Comparison of ENCODE assay signal across 20 cellular contexts in genomic region chr7:69659964-69660363, GRCh38.
DNase-seq lines count a peak whose midpoint lies in the region; ATAC-seq and TF ChIP-seq lines count a peak whose summit lies in the region.
"Had no signal": no experiment of that assay in that cellular context is flagged by ENCODE, and none has a peak within 500 bp of the region (broad histone marks: within the 10 kb centered on the region; RNA-seq: fewer than 3 reads in every experiment).

No MANE protein-coding gene starts in this region.

- peaks cover 54% of the 10 kb centered on the region for H3K4me1 Mint-ChIP-seq in GM23338
- H3K4me1 Mint-ChIP-seq in endodermal cell = peaks cover 73% of the 10 kb centered on the region

- H3K9me3 ChIP-seq in SK-N-MC (ENCODE audit: low read depth, low read length) = no peaks in the 10 kb centered on the region
- H3K9me3 ChIP-seq in endodermal cell (ENCODE audit: control insufficient read depth, low read length) = no peaks in the 10 kb centered on the region
- H3K9me3 ChIP-seq: thyroid gland had no signal

- H3K9me3 Mint-ChIP-seq in GM23338 = no peaks in the 10 kb centered on the region
- H3K9me3 Mint-ChIP-seq in endodermal cell = no peaks in the 10 kb centered on the region
- H3K9me3 Mint-ChIP-seq: immature natural killer cell had no signal

- no peaks in the 10 kb centered on the region for H4K20me1 ChIP-seq in GM23338 (replicated peaks; ENCODE audit: insufficient read depth)

- H3K27me3 ChIP-seq in GM23338 (ENCODE audit: insufficient read depth) (no peaks in the 10 kb centered on the region), endodermal cell (ENCODE audit: control insufficient read depth, insufficient read depth, low read length, poor library complexity, severe bottlenecking) (no peaks in the 10 kb centered on the region)
- H3K27me3 ChIP-seq: thyroid gland had no signal

- H3K27ac Mint-ChIP-seq in GM23338 (peak overlapping the region; percentile 75), endodermal cell (peak overlapping the region; percentile 85)
- H3K27ac Mint-ChIP-seq: immature natural killer cell had no signal

- peak overlapping the region; percentile 40; the same call in 1 of the 2 replicates for H3K4me2 ChIP-seq in GM23338

- ATAC-seq in GM23338 (peak; percentile 89), HG02870 (IDR thresholded peaks at IDR 0.05; ENCODE audit: unreplicated experiment) (no peak), HG02759 (IDR thresholded peaks at IDR 0.05; ENCODE audit: unreplicated experiment) (no peak)
- ATAC-seq: esophagus mucosa, K562 had no signal

- H3K4me1 ChIP-seq in GM23338 (ENCODE audit: insufficient read depth) (peaks cover 37% of the 10 kb centered on the region), endodermal cell (ENCODE audit: control insufficient read depth, insufficient read depth, low read length) (peaks cover 25% of the 10 kb centered on the region)

- WGBS in endodermal cell (ENCODE audit: insufficient coverage in 1 of 2, insufficient read length in 1 of 2), 2 experiments = 80% methylated on average over 1 of the region's 2 CpGs; no CpG with 5 or more reads in 1 of the 2 experiments

- H3K79me2 ChIP-seq in GM23338 (replicated peaks; ENCODE audit: insufficient read depth) = no peaks in the 10 kb centered on the region

- DNase-seq in GM23338 (ENCODE audit: low spot score) = peak; percentile 86
- no peak for DNase-seq in SK-N-MC (ENCODE audit: low read depth, low spot score)
- DNase-seq in endodermal cell = no peak
- DNase-seq in retinal pigment epithelial cell (ENCODE audit: low read depth) = peak; percentile 28
- no peak for DNase-seq in NCI-H2227 treated with DMSO at 0.1 percent for 48 hours (lab: John Stamatoyannopoulos, UW)
- DNase-seq: activated CD4-positive, alpha-beta T cell treated with anti-CD3 and anti-CD28 coated beads, Interleukin-2, amount 50 U/mL, for 4 hours; central memory CD4-positive, alpha-beta T cell; effector CD8-positive, alpha-beta T cell; immature natural killer cell; NCI-H187; small intestine; stimulated activated CD4-positive, alpha-beta T cell treated with anti-CD3 and anti-CD28 coated beads, Interleukin-2, amount 100 ng/mL, for 48 hours; stimulated activated naive CD4-positive, alpha-beta T cell treated with Interleukin-2 at 50 U/mL for 16 hours; T-helper 2 cell; thyroid gland had no signal

- peak overlapping the region; percentile 43; the same call in 1 of the 2 replicates for H3K27ac ChIP-seq in GM23338 (ENCODE audit: low read depth)
- H3K27ac ChIP-seq in SK-N-MC = peak overlapping the region; percentile 66
- no peak overlapping the region for H3K27ac ChIP-seq in endodermal cell (ENCODE audit: low read depth, low read length)
- H3K27ac ChIP-seq: thyroid gland, VCaP had no signal

- no peaks in the 10 kb centered on the region for H3K9me2 ChIP-seq in GM23338 (ENCODE audit: insufficient read depth)

- H3K4me3 Mint-ChIP-seq in GM23338 (no peak overlapping the region), endodermal cell (no peak overlapping the region)
- H3K4me3 Mint-ChIP-seq: immature natural killer cell had no signal

- TF ChIP-seq CTCF in GM23338 (conservative IDR thresholded peaks at IDR 0.05; ENCODE audit: low read depth in 2 of 2) (no peak), endodermal cell (conservative IDR thresholded peaks at IDR 0.05) (no peak), retinal pigment epithelial cell (conservative IDR thresholded peaks at IDR 0.05; ENCODE audit: low read depth, low read length) (no peak)

- no peaks in the 10 kb centered on the region for H3K36me3 ChIP-seq in GM23338 (ENCODE audit: insufficient read depth)
- no peaks in the 10 kb centered on the region for H3K36me3 ChIP-seq in SK-N-MC (ENCODE audit: insufficient read depth, low read length)
- H3K36me3 ChIP-seq in endodermal cell (ENCODE audit: control insufficient read depth, insufficient read depth, low read length) = no peaks in the 10 kb centered on the region
- H3K36me3 ChIP-seq: thyroid gland had no signal

- H3K36me3 Mint-ChIP-seq in GM23338 (ENCODE audit: low read depth) (no peaks in the 10 kb centered on the region), endodermal cell (ENCODE audit: low read depth) (no peaks in the 10 kb centered on the region)
- H3K36me3 Mint-ChIP-seq: immature natural killer cell had no signal

- H3K27me3 Mint-ChIP-seq in GM23338 (ENCODE audit: insufficient read depth, low read depth, poor library complexity) (peaks cover 4% of the 10 kb centered on the region), endodermal cell (ENCODE audit: insufficient read depth) (no peaks in the 10 kb centered on the region)

- H2AFZ ChIP-seq in GM23338 = no peak overlapping the region

- H3K9ac ChIP-seq in SK-N-MC (ENCODE audit: insufficient read length) = no peak overlapping the region
- no peak overlapping the region for H3K9ac ChIP-seq in endodermal cell (ENCODE audit: extremely low read depth, low read length, poor library complexity, severe bottlenecking)

- H3F3A ChIP-seq in GM23338 (replicated peaks; ENCODE audit: low read depth) = no peaks in the 10 kb centered on the region

- H3K4me3 ChIP-seq in GM23338 = no peak overlapping the region
- H3K4me3 ChIP-seq in SK-N-MC = 0 out of 2 replicates have a peak overlapping the region, but pooled peaks have one; percentile 24
- H3K4me3 ChIP-seq in endodermal cell (ENCODE audit: low read length) = no peak overlapping the region
- H3K4me3 ChIP-seq in retinal pigment epithelial cell (ENCODE audit: low read length) = no peak overlapping the region
- H3K4me3 ChIP-seq: K562, thyroid gland had no signal

TF ChIP-seq in GM23338, 12 proteins besides CTCF, POLR2A, EP300 and RAD21:
- TF ChIP-seq STAT1 (IDR thresholded peaks at IDR 0.05; ENCODE audit: unreplicated experiment) = no peak
- peak; percentile 85 for TF ChIP-seq ZNF462 (CRISPR knock-in tag; IDR thresholded peaks at IDR 0.05)

Comparison
In these comparisons a context has a peak if more than half of its experiments do, and no peak if none do; other contexts are left out.
1. DNase-seq: peak in GM23338 (single experiment) and retinal pigment epithelial cell (single experiment); none in SK-N-MC (single experiment), endodermal cell (single experiment) and NCI-H2227 treated with DMSO at 0.1 percent for 48 hours (single experiment).